Comparison of ENCODE assay signal across 2 cellular contexts in the genomic region with DNA sequence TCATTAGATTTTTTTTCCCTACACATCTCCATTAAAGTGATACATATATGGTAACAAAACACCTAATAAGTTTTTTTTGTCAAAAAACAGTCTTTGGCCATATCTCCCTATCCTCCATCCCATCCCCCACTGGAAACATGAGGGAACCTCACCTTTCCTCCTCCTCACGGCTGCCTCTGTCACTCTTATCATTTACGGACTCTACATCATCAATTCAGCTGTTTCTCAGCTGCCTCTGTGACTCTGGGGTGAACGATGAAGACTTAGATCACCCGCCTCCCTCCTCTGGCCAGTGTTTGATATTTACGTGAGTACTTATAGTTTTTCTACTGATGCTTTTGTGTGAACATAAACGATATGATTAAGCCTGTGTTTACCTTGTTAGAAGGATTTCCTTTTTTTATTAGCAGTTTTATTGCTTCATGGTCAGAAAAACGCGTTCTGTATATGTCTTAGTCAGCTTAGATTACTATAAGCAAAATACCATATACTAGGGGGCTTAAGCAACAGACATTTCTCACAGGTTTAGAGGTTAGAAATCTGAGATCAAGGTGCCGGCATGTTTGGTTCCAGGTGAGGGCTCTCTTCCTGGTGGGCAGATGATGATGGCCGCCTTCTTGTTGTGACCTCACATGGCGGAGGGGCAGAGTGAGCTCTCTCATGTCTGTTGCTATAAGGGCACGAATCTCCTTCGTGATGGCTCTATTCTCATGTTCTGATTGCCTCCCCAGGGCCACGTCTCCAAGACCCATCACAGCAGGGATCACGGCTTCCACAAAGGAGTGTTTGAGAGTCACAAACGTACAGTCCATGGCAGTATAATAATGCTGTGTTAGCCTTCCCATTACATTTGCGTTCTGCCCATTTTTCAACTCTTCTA.
A peak's percentile ranks its signal among the peaks of the same experiment; 100 is the strongest.
TF ChIP-seq lines count a peak whose summit lies in the region.

No MANE protein-coding gene starts in this region.

TF ChIP-seq in HEK293, 187 proteins besides CTCF, POLR2A, EP300 and RAD21 (continues in another document):
- TF ChIP-seq, protein P1, sequence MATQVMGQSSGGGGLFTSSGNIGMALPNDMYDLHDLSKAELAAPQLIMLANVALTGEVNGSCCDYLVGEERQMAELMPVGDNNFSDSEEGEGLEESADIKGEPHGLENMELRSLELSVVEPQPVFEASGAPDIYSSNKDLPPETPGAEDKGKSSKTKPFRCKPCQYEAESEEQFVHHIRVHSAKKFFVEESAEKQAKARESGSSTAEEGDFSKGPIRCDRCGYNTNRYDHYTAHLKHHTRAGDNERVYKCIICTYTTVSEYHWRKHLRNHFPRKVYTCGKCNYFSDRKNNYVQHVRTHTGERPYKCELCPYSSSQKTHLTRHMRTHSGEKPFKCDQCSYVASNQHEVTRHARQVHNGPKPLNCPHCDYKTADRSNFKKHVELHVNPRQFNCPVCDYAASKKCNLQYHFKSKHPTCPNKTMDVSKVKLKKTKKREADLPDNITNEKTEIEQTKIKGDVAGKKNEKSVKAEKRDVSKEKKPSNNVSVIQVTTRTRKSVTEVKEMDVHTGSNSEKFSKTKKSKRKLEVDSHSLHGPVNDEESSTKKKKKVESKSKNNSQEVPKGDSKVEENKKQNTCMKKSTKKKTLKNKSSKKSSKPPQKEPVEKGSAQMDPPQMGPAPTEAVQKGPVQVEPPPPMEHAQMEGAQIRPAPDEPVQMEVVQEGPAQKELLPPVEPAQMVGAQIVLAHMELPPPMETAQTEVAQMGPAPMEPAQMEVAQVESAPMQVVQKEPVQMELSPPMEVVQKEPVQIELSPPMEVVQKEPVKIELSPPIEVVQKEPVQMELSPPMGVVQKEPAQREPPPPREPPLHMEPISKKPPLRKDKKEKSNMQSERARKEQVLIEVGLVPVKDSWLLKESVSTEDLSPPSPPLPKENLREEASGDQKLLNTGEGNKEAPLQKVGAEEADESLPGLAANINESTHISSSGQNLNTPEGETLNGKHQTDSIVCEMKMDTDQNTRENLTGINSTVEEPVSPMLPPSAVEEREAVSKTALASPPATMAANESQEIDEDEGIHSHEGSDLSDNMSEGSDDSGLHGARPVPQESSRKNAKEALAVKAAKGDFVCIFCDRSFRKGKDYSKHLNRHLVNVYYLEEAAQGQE (tag by site-specific recombination; IDR thresholded peaks at IDR 0.05), result no peak
- TF ChIP-seq, protein P2, sequence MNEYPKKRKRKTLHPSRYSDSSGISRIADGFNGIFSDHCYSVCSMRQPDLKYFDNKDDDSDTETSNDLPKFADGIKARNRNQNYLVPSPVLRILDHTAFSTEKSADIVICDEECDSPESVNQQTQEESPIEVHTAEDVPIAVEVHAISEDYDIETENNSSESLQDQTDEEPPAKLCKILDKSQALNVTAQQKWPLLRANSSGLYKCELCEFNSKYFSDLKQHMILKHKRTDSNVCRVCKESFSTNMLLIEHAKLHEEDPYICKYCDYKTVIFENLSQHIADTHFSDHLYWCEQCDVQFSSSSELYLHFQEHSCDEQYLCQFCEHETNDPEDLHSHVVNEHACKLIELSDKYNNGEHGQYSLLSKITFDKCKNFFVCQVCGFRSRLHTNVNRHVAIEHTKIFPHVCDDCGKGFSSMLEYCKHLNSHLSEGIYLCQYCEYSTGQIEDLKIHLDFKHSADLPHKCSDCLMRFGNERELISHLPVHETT (tag by site-specific recombination; IDR thresholded peaks at IDR 0.05), result peak; percentile 23; the same call in 1 of the 2 replicates
- TF ChIP-seq, protein P3, sequence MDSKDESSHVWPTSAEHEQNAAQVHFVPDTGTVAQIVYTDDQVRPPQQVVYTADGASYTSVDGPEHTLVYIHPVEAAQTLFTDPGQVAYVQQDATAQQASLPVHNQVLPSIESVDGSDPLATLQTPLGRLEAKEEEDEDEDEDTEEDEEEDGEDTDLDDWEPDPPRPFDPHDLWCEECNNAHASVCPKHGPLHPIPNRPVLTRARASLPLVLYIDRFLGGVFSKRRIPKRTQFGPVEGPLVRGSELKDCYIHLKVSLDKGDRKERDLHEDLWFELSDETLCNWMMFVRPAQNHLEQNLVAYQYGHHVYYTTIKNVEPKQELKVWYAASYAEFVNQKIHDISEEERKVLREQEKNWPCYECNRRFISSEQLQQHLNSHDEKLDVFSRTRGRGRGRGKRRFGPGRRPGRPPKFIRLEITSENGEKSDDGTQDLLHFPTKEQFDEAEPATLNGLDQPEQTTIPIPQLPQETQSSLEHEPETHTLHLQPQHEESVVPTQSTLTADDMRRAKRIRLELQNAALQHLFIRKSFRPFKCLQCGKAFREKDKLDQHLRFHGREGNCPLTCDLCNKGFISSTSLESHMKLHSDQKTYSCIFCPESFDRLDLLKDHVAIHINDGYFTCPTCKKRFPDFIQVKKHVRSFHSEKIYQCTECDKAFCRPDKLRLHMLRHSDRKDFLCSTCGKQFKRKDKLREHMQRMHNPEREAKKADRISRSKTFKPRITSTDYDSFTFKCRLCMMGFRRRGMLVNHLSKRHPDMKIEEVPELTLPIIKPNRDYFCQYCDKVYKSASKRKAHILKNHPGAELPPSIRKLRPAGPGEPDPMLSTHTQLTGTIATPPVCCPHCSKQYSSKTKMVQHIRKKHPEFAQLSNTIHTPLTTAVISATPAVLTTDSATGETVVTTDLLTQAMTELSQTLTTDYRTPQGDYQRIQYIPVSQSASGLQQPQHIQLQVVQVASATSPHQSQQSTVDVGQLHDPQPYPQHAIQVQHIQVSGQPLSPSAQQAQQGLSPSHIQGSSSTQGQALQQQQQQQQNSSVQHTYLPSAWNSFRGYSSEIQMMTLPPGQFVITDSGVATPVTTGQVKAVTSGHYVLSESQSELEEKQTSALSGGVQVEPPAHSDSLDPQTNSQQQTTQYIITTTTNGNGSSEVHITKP (tag by site-specific recombination; IDR thresholded peaks at IDR 0.05), result no peak
- TF ChIP-seq ZNF366 (tag by site-specific recombination; conservative IDR thresholded peaks at IDR 0.05) (peak; percentile 40), ZBTB21 (tag by site-specific recombination; IDR thresholded peaks at IDR 0.05) (no peak), ZNF184 (tag by site-specific recombination; IDR thresholded peaks at IDR 0.05) (no peak), ZNF341 (tag by site-specific recombination; IDR thresholded peaks at IDR 0.05; ENCODE audit: low read depth) (no peak), ZNF211 (tag by site-specific recombination; IDR thresholded peaks at IDR 0.05; ENCODE audit: low read depth) (no peak), ZNF146 (tag by site-specific recombination; IDR thresholded peaks at IDR 0.05) (no peak), BCL11A (tag by site-specific recombination; IDR thresholded peaks at IDR 0.05; ENCODE audit: low read depth) (no peak), ZNF792 (tag by site-specific recombination; IDR thresholded peaks at IDR 0.05) (no peak), ZNF510 (tag by site-specific recombination; IDR thresholded peaks at IDR 0.05; ENCODE audit: insufficient replicate concordance) (no peak), ZNF266 (tag by site-specific recombination; IDR thresholded peaks at IDR 0.05; ENCODE audit: low read depth) (no peak)
- TF ChIP-seq, protein P4, sequence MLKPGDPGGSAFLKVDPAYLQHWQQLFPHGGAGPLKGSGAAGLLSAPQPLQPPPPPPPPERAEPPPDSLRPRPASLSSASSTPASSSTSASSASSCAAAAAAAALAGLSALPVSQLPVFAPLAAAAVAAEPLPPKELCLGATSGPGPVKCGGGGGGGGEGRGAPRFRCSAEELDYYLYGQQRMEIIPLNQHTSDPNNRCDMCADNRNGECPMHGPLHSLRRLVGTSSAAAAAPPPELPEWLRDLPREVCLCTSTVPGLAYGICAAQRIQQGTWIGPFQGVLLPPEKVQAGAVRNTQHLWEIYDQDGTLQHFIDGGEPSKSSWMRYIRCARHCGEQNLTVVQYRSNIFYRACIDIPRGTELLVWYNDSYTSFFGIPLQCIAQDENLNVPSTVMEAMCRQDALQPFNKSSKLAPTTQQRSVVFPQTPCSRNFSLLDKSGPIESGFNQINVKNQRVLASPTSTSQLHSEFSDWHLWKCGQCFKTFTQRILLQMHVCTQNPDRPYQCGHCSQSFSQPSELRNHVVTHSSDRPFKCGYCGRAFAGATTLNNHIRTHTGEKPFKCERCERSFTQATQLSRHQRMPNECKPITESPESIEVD (tag by site-specific recombination; IDR thresholded peaks at IDR 0.05), result peak; percentile 86; the same call in 1 of the 2 replicates

TF ChIP-seq in H1, 55 proteins besides CTCF, POLR2A, EP300 and RAD21:
- TF ChIP-seq KDM5A (IDR thresholded peaks at IDR 0.05; ENCODE audit: low read length) (no peak), RFX5 (IDR thresholded peaks at IDR 0.05; ENCODE audit: borderline replicate concordance, low read depth, low read length) (no peak), MAFK (IDR thresholded peaks at IDR 0.05; ENCODE audit: low read depth, low read length) (no peak), NANOG (IDR thresholded peaks at IDR 0.05; ENCODE audit: insufficient read depth, low read depth, low read length, poor library complexity, severe bottlenecking) (no peak)
